1 cellular context compared by ENCODE assay signal in the genomic region with DNA sequence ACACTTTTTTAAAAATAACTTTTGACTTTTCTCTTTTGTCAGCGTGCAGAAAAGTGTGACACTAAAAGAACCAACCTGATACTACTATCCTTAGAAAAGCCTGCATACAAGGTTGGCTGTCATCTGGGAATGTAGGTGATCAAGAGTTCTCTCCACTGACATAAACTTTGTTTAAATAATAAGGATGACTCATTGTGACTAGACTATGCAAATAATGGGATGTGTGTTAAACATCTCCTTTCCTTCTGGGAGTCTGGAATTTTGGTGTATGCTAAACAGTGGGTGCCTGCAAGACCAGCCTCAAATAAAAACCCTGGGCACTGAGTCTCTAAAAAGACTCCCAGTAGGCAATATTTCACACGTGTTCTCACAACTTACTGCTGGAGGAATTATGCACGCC.
A peak's percentile ranks its signal among the peaks of the same experiment; 100 is the strongest.
TF ChIP-seq lines count a peak whose summit lies in the region.

No MANE protein-coding gene starts in this region.

TF ChIP-seq in HepG2, 621 proteins besides CTCF, POLR2A, EP300 and RAD21 (continued from another document):
- TF ChIP-seq, protein P1, sequence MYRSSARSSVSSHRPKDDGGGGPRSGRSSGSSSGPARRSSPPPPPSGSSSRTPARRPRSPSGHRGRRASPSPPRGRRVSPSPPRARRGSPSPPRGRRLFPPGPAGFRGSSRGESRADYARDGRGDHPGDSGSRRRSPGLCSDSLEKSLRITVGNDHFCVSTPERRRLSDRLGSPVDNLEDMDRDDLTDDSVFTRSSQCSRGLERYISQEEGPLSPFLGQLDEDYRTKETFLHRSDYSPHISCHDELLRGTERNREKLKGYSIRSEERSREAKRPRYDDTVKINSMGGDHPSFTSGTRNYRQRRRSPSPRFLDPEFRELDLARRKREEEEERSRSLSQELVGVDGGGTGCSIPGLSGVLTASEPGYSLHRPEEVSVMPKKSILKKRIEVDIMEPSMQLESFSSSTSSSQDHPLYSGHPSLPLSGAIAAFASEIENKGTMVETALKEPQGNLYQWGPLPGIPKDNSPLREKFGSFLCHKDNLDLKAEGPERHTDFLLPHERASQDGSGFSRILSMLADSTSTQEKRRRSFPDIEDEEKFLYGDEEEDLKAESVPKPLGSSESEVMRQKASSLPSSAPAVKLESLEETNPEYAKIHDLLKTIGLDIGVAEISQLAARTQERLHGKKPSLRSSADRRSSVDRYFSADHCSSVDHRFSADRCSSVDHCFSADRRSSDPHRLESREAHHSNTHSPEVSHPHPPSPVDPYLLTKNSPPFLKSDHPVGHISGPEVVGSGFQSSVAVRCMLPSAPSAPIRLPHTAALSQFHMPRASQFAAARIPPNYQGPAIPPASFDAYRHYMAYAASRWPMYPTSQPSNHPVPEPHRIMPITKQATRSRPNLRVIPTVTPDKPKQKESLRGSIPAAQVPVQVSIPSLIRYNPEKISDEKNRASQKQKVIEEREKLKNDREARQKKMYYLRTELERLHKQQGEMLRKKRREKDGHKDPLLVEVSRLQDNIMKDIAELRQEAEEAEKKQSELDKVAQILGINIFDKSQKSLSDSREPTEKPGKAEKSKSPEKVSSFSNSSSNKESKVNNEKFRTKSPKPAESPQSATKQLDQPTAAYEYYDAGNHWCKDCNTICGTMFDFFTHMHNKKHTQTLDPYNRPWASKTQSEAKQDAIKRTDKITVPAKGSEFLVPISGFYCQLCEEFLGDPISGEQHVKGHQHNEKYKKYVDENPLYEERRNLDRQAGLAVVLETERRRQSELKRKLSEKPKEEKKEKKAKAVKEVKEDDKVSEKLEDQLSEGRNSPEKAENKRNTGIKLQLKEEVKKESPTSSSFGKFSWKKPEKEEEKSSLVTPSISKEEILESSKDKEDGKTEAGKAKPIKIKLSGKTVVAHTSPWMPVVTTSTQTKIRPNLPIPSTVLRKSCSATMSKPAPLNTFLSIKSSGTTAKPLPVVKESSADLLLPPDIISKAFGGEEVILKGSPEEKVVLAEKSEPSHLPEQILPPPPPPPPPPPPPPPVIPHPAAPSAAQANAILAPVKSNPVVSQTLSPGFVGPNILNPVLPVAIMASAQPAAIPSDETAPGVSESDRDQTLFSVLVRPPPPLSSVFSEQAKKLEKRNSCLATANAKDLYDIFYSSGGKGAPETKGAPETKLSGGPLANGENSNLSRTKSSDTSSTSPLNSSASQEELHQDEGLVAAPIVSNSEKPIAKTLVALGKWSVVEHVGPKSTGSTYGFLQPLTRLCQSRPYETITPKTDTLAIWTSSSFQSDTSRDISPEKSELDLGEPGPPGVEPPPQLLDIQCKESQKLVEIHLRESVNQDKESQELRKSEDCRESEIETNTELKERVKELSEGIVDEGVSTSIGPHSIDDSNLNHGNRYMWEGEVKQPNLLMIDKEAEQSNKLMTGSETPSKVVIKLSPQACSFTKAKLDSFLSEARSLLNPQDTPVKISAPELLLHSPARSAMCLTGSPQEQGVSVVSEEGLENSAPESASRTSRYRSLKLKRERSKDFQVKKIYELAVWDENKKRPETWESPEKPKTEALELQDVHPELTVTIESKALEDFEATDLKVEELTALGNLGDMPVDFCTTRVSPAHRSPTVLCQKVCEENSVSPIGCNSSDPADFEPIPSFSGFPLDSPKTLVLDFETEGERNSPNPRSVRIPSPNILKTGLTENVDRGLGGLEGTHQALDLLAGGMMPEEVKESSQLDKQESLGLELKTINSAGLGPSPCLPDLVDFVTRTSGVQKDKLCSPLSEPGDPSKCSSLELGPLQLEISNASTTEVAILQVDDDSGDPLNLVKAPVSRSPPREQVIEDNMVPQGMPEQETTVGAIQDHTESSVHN (CRISPR knock-in tag; IDR thresholded peaks at IDR 0.05), result no peak
- TF ChIP-seq HNRNPK (IDR thresholded peaks at IDR 0.05; ENCODE audit: low read depth, low read length, poor library complexity, severe bottlenecking) (no peak), SSRP1 (CRISPR knock-in tag; IDR thresholded peaks at IDR 0.05) (no peak), FOXA3 (CRISPR knock-in tag; IDR thresholded peaks at IDR 0.05) (peak; percentile 51; the same call in 1 of the 2 replicates), FOSL1 (CRISPR knock-in tag; IDR thresholded peaks at IDR 0.05; ENCODE audit: borderline replicate concordance) (peak; percentile 61; the same call in 1 of the 2 replicates), ZBTB38 (CRISPR knock-in tag; IDR thresholded peaks at IDR 0.05) (no peak), ZNF331 (CRISPR knock-in tag; IDR thresholded peaks at IDR 0.05) (no peak), ZNF749 (CRISPR knock-in tag; IDR thresholded peaks at IDR 0.05; ENCODE audit: borderline replicate concordance) (no peak), RARA (CRISPR knock-in tag; IDR thresholded peaks at IDR 0.05) (0 out of 2 replicates have a peak, but pooled peaks have one; percentile 34), ZNF234 (CRISPR knock-in tag; conservative IDR thresholded peaks at IDR 0.05) (no peak), FOSL2 (CRISPR knock-in tag; IDR thresholded peaks at IDR 0.05) (peak; percentile 80), ZNF83 (CRISPR knock-in tag; IDR thresholded peaks at IDR 0.05; ENCODE audit: borderline replicate concordance) (no peak), LCORL (IDR thresholded peaks at IDR 0.05) (no peak), LCORL (CRISPR knock-in tag; IDR thresholded peaks at IDR 0.05) (no peak), ELF3 (CRISPR knock-in tag; IDR thresholded peaks at IDR 0.05) (no peak), MED13 (CRISPR knock-in tag; IDR thresholded peaks at IDR 0.05) (no peak), RBM22 (optimal IDR thresholded peaks at IDR 0.05; ENCODE audit: low read length) (no peak), SRSF9 (IDR thresholded peaks at IDR 0.05; ENCODE audit: borderline replicate concordance, insufficient read depth, low read depth, low read length, poor library complexity, severe bottlenecking) (no peak), EHMT2 (IDR thresholded peaks at IDR 0.05; ENCODE audit: borderline replicate concordance, low read depth, low read length) (no peak), HMG20B (CRISPR knock-in tag; conservative IDR thresholded peaks at IDR 0.05) (no peak), ZNF34 (CRISPR knock-in tag; IDR thresholded peaks at IDR 0.05; ENCODE audit: borderline replicate concordance) (no peak), ZSCAN12 (CRISPR knock-in tag; IDR thresholded peaks at IDR 0.05) (no peak), FOXA1 (IDR thresholded peaks at IDR 0.05) (no peak), FOXA1 (CRISPR knock-in tag; IDR thresholded peaks at IDR 0.05) (peak; percentile 39; the same call in 1 of the 2 replicates), ADNP (CRISPR knock-in tag; IDR thresholded peaks at IDR 0.05) (no peak), ZKSCAN8 (CRISPR knock-in tag; IDR thresholded peaks at IDR 0.05; ENCODE audit: borderline replicate concordance) (no peak), CREB1 (IDR thresholded peaks at IDR 0.05) (0 out of 2 replicates have a peak, but pooled peaks have one; percentile 23), CREB1 (CRISPR knock-in tag; IDR thresholded peaks at IDR 0.05) (no peak), SP5 (CRISPR knock-in tag; IDR thresholded peaks at IDR 0.05; ENCODE audit: borderline replicate concordance, low read depth) (no peak), ZNF670 (CRISPR knock-in tag; IDR thresholded peaks at IDR 0.05; ENCODE audit: borderline replicate concordance) (no peak), SMYD3 (CRISPR knock-in tag; IDR thresholded peaks at IDR 0.05) (no peak), NFYB (CRISPR knock-in tag; IDR thresholded peaks at IDR 0.05) (no peak), ZNF24 (IDR thresholded peaks at IDR 0.05) (no peak), ZNF496 (CRISPR knock-in tag; IDR thresholded peaks at IDR 0.05; ENCODE audit: insufficient replicate concordance) (no peak), ZNF3 (CRISPR knock-in tag; IDR thresholded peaks at IDR 0.05) (no peak), AKAP8 (CRISPR knock-in tag; IDR thresholded peaks at IDR 0.05) (no peak), ZSCAN31 (CRISPR knock-in tag; IDR thresholded peaks at IDR 0.05; ENCODE audit: low read depth) (no peak), GLI4 (CRISPR knock-in tag; IDR thresholded peaks at IDR 0.05; ENCODE audit: borderline replicate concordance) (no peak), SMARCE1 (IDR thresholded peaks at IDR 0.05; ENCODE audit: borderline replicate concordance) (no peak)
- TF ChIP-seq, protein P2, sequence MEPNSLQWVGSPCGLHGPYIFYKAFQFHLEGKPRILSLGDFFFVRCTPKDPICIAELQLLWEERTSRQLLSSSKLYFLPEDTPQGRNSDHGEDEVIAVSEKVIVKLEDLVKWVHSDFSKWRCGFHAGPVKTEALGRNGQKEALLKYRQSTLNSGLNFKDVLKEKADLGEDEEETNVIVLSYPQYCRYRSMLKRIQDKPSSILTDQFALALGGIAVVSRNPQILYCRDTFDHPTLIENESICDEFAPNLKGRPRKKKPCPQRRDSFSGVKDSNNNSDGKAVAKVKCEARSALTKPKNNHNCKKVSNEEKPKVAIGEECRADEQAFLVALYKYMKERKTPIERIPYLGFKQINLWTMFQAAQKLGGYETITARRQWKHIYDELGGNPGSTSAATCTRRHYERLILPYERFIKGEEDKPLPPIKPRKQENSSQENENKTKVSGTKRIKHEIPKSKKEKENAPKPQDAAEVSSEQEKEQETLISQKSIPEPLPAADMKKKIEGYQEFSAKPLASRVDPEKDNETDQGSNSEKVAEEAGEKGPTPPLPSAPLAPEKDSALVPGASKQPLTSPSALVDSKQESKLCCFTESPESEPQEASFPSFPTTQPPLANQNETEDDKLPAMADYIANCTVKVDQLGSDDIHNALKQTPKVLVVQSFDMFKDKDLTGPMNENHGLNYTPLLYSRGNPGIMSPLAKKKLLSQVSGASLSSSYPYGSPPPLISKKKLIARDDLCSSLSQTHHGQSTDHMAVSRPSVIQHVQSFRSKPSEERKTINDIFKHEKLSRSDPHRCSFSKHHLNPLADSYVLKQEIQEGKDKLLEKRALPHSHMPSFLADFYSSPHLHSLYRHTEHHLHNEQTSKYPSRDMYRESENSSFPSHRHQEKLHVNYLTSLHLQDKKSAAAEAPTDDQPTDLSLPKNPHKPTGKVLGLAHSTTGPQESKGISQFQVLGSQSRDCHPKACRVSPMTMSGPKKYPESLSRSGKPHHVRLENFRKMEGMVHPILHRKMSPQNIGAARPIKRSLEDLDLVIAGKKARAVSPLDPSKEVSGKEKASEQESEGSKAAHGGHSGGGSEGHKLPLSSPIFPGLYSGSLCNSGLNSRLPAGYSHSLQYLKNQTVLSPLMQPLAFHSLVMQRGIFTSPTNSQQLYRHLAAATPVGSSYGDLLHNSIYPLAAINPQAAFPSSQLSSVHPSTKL (CRISPR knock-in tag; IDR thresholded peaks at IDR 0.05), result peak; percentile 58
- TF ChIP-seq, protein P3, sequence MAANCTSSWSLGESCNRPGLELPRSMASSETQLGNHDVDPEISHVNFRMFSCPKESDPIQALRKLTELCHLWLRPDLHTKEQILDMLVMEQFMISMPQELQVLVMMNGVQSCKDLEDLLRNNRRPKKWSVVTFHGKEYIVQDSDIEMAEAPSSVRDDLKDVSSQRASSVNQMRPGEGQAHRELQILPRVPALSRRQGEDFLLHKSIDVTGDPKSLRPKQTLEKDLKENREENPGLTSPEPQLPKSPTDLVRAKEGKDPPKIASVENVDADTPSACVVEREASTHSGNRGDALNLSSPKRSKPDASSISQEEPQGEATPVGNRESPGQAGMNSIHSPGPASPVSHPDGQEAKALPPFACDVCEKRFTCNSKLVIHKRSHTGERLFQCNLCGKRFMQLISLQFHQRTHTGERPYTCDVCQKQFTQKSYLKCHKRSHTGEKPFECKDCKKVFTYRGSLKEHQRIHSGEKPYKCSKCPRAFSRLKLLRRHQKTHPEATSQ (CRISPR knock-in tag; IDR thresholded peaks at IDR 0.05; ENCODE audit: borderline replicate concordance), result no peak
- TF ChIP-seq, protein P4, sequence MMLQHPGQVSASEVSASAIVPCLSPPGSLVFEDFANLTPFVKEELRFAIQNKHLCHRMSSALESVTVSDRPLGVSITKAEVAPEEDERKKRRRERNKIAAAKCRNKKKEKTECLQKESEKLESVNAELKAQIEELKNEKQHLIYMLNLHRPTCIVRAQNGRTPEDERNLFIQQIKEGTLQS (CRISPR knock-in tag; IDR thresholded peaks at IDR 0.05), result peak; percentile 65; the same call in 1 of the 2 replicates
- TF ChIP-seq, protein P5, sequence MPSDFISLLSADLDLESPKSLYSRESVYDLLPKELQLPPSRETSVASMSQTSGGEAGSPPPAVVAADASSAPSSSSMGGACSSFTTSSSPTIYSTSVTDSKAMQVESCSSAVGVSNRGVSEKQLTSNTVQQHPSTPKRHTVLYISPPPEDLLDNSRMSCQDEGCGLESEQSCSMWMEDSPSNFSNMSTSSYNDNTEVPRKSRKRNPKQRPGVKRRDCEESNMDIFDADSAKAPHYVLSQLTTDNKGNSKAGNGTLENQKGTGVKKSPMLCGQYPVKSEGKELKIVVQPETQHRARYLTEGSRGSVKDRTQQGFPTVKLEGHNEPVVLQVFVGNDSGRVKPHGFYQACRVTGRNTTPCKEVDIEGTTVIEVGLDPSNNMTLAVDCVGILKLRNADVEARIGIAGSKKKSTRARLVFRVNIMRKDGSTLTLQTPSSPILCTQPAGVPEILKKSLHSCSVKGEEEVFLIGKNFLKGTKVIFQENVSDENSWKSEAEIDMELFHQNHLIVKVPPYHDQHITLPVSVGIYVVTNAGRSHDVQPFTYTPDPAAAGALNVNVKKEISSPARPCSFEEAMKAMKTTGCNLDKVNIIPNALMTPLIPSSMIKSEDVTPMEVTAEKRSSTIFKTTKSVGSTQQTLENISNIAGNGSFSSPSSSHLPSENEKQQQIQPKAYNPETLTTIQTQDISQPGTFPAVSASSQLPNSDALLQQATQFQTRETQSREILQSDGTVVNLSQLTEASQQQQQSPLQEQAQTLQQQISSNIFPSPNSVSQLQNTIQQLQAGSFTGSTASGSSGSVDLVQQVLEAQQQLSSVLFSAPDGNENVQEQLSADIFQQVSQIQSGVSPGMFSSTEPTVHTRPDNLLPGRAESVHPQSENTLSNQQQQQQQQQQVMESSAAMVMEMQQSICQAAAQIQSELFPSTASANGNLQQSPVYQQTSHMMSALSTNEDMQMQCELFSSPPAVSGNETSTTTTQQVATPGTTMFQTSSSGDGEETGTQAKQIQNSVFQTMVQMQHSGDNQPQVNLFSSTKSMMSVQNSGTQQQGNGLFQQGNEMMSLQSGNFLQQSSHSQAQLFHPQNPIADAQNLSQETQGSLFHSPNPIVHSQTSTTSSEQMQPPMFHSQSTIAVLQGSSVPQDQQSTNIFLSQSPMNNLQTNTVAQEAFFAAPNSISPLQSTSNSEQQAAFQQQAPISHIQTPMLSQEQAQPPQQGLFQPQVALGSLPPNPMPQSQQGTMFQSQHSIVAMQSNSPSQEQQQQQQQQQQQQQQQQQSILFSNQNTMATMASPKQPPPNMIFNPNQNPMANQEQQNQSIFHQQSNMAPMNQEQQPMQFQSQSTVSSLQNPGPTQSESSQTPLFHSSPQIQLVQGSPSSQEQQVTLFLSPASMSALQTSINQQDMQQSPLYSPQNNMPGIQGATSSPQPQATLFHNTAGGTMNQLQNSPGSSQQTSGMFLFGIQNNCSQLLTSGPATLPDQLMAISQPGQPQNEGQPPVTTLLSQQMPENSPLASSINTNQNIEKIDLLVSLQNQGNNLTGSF (CRISPR knock-in tag; IDR thresholded peaks at IDR 0.05), result no peak
